ENCODE assay signal across 8 cellular contexts in the genomic region with DNA sequence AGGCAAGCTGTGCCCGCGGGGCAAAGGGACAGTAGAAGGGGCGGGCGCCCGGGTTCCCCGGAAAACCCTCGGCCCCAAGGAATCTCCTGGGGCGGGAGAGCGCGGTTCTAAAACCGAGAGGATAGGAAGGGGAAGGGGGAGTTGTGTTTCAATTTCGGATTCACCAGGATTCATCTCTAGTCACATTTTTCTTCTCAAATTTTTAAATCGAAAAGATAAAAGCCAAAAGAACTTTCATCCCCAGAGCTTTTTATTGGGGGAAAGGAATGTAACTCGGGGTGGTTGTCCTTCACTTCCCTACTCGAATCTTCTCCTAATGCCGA. TPM values are rescaled to one million over a fixed set of nuclear protein-coding genes. Genes with fewer than 3 reads are reported as not detected.
DNase-seq lines count a peak whose midpoint lies in the region; ATAC-seq, FAIRE-seq and TF ChIP-seq lines count a peak whose summit lies in the region.

No MANE protein-coding gene starts in this region.

- H3K27ac ChIP-seq in astrocyte (ENCODE audit: low read depth, low read length) (no peak overlapping the region), right lobe of liver (peak overlapping the region in 2 of 3 donors; percentile 31 to 86), suprapubic skin (peak overlapping the region; percentile 91)

- WGBS in right lobe of liver (ENCODE audit: insufficient coverage, low coverage, low lambda C conversion rate, missing lambda C conversion rate) = 5% methylated on average over 16 of the region's 16 CpGs
- 3% methylated on average over 16 of the region's 16 CpGs for WGBS in suprapubic skin

- peak overlapping the region; percentile 89 for H3K4me2 ChIP-seq in astrocyte (ENCODE audit: low read length)

- CTCF ChIA-PET in activated CD4-positive, alpha-beta T cell treated with anti-CD3 and anti-CD28 coated beads for 36 hours (lab: Charles Lee) = interaction anchor here (0.7 to 1.5 kb wide), 2 partner anchors 16 to 45 kb away, joined by 3 read pairs; no protein-coding TSS in a partner anchor

- ATAC-seq in activated CD4-positive, alpha-beta T cell treated with anti-CD3 and anti-CD28 coated beads for 36 hours = no peak
- ATAC-seq in right lobe of liver (no peak), GM19324 (IDR thresholded peaks at IDR 0.05; ENCODE audit: low FRiP score, unreplicated experiment) (no peak)

- H3K9me3 ChIP-seq in astrocyte (ENCODE audit: insufficient read depth, low read depth, low read length) (no peaks in the 10 kb centered on the region), right lobe of liver (no peaks in the 10 kb centered on the region), suprapubic skin (no peaks in the 10 kb centered on the region)

- H3K36me3 ChIP-seq in astrocyte (ENCODE audit: insufficient read depth, low read length) = no peaks in the 10 kb centered on the region
- H3K36me3 ChIP-seq in right lobe of liver = no peaks in the 10 kb centered on the region
- peaks cover 5% of the 10 kb centered on the region for H3K36me3 ChIP-seq in suprapubic skin

- H3K27me3 Mint-ChIP-seq in activated CD4-positive, alpha-beta T cell treated with anti-CD3 and anti-CD28 coated beads for 36 hours = peaks cover 59% of the 10 kb centered on the region
- H3K27me3 Mint-ChIP-seq in astrocyte (ENCODE audit: low read depth, unreplicated experiment) = peaks cover 46% of the 10 kb centered on the region
- H3K27me3 Mint-ChIP-seq in immature natural killer cell (ENCODE audit: low read depth in 3 of 3) = peaks cover 10 to 19% (median 13%) of the 10 kb centered on the region in 3 donors

- peaks cover 8% of the 10 kb centered on the region for H3K79me2 ChIP-seq in astrocyte (ENCODE audit: insufficient read depth, low read length)

- no peak overlapping the region for H2AFZ ChIP-seq in astrocyte (ENCODE audit: low read depth, low read length)

- H3K9me3 Mint-ChIP-seq in activated CD4-positive, alpha-beta T cell treated with anti-CD3 and anti-CD28 coated beads for 36 hours (ENCODE audit: low read depth) = no peaks in the 10 kb centered on the region
- H3K9me3 Mint-ChIP-seq in astrocyte (ENCODE audit: unreplicated experiment) (peaks cover 3% of the 10 kb centered on the region), immature natural killer cell (peaks cover 0 to 7% (median 2%) of the 10 kb centered on the region in 6 donors)

- no peak for DNase-seq in activated CD4-positive, alpha-beta T cell treated with anti-CD3 and anti-CD28 coated beads for 36 hours
- no peak for DNase-seq in activated CD4-positive, alpha-beta T cell treated with anti-CD3 and anti-CD28 coated beads for 48 hours
- DNase-seq in astrocyte (ENCODE audit: low read depth) (no peak), right lobe of liver (no peak), suprapubic skin (ENCODE audit: low spot score in 2 of 2) (peak in 1 of 2 donors; percentile 65), COLO829 (ENCODE audit: low spot score) (no peak), immature natural killer cell (no peak)

- no peak overlapping the region for H3K27ac Mint-ChIP-seq in activated CD4-positive, alpha-beta T cell treated with anti-CD3 and anti-CD28 coated beads for 36 hours
- H3K27ac Mint-ChIP-seq in astrocyte (ENCODE audit: unreplicated experiment) (peak overlapping the region; percentile 59), immature natural killer cell (no peak overlapping the region)

- no peak for TF ChIP-seq EP300 in suprapubic skin (IDR thresholded peaks at IDR 0.05)

- H3K4me3 Mint-ChIP-seq in activated CD4-positive, alpha-beta T cell treated with anti-CD3 and anti-CD28 coated beads for 36 hours = peak overlapping the region; percentile 67
- H3K4me3 Mint-ChIP-seq in astrocyte (ENCODE audit: unreplicated experiment) (peak overlapping the region; percentile 94), immature natural killer cell (peak overlapping the region in 2 of 5 donors; percentile 9 to 30)

- no peak for FAIRE-seq in astrocyte (lab: Jason Lieb, UNC)

- H3K4me1 ChIP-seq in astrocyte (ENCODE audit: insufficient read depth, low read length) (peaks cover 32% of the 10 kb centered on the region), right lobe of liver (peaks cover 0 to 14% (median 3%) of the 10 kb centered on the region in 4 donors), suprapubic skin (peaks cover 53% of the 10 kb centered on the region)

- H3K36me3 Mint-ChIP-seq in activated CD4-positive, alpha-beta T cell treated with anti-CD3 and anti-CD28 coated beads for 36 hours (ENCODE audit: low read depth) = no peaks in the 10 kb centered on the region
- H3K36me3 Mint-ChIP-seq in astrocyte (ENCODE audit: low read depth, unreplicated experiment) (peaks cover 8% of the 10 kb centered on the region), immature natural killer cell (no peaks in the 10 kb centered on the region)

- TF ChIP-seq POLR2A in right lobe of liver (IDR thresholded peaks at IDR 0.05) = no peak
- no peak for TF ChIP-seq POLR2A in suprapubic skin (IDR thresholded peaks at IDR 0.05)

- peaks cover 35% of the 10 kb centered on the region for H3K4me1 Mint-ChIP-seq in activated CD4-positive, alpha-beta T cell treated with anti-CD3 and anti-CD28 coated beads for 36 hours
- peaks cover 10% of the 10 kb centered on the region for H3K4me1 Mint-ChIP-seq in astrocyte (ENCODE audit: low read depth, unreplicated experiment)
- peaks cover 3 to 4% of the 10 kb centered on the region in 2 donors for H3K4me1 Mint-ChIP-seq in immature natural killer cell

- H3K4me3 ChIP-seq in astrocyte (ENCODE audit: insufficient read depth, low read depth, low read length) (peak overlapping the region; percentile 69), right lobe of liver (peak overlapping the region; percentile 51 to 69 (median 66)), suprapubic skin (peak overlapping the region; percentile 74)

- intact Hi-C loops in activated CD4-positive, alpha-beta T cell treated with anti-CD3 and anti-CD28 coated beads for 36 hours (cut with DNase I, micrococcal nuclease) = no loop called here
- intact Hi-C loops in right lobe of liver (cut with DNase I) = no loop called here

- TF ChIP-seq CTCF in astrocyte (IDR thresholded peaks at IDR 0.05; ENCODE audit: insufficient read depth, low read depth, low read length) (no peak), right lobe of liver (IDR thresholded peaks at IDR 0.05) (no peak), suprapubic skin (IDR thresholded peaks at IDR 0.05) (no peak)

- peak overlapping the region; percentile 71 for H3K9ac ChIP-seq in astrocyte (ENCODE audit: low read length)

- peaks cover 21% of the 10 kb centered on the region for H4K20me1 ChIP-seq in astrocyte (ENCODE audit: insufficient read depth, low read length)

- H3K27me3 ChIP-seq in astrocyte (ENCODE audit: insufficient read depth, low read length) (peaks cover 49% of the 10 kb centered on the region), right lobe of liver (no peaks in the 10 kb centered on the region), suprapubic skin (peaks cover 29% of the 10 kb centered on the region)

- POLR2A ChIA-PET in activated CD4-positive, alpha-beta T cell treated with anti-CD3 and anti-CD28 coated beads for 36 hours (lab: Charles Lee) = no interaction called here

RNA-seq across cellular contexts. Expression of gene BMP4, which starts 1.4 kb away (rescaled TPM):
- total RNA-seq in activated CD4-positive, alpha-beta T cell treated with anti-CD3 and anti-CD28 coated beads for 36 hours = not detected
- total RNA-seq in astrocyte = 19.9 and 27.2 TPM in 2 replicates
- total RNA-seq in right lobe of liver = 1 to 10 TPM; 1.8 to 3.1 (median 2.4) TPM
- 10 to 100 TPM in 3 of 4 donors, 1 to 10 TPM in 1; 9.9 to 23.7 (median 15.4) TPM for total RNA-seq in suprapubic skin
- not detected for polyA plus RNA-seq in immature natural killer cell
